ENCODE assay signal across 1 cellular context in the genomic region with DNA sequence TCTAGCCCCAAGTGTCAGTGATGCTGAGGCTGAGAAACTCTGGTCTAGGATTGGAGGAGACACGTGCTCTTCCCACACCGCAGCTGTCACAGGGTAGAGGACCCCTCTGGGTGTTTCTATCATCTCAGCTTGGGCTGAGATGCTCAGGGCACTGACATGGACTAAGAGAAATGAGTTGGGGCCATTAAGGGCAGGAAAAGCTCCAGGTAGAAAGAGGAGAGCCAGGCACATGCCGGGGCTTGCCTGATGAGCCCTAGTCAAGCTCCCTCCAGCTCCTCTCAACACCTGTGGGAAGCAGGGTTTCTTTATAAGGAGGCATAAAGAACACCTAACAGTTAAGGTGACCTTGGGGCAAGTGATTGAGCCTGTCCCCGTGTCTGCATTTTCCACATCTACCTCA.
TF ChIP-seq lines count a peak whose summit lies in the region.

No MANE protein-coding gene starts in this region.

TF ChIP-seq in GM23338, 12 proteins besides CTCF, POLR2A, EP300 and RAD21:
- TF ChIP-seq JUNB (IDR thresholded peaks at IDR 0.05; ENCODE audit: unreplicated experiment) (no peak), ZNF114 (CRISPR knock-in tag; IDR thresholded peaks at IDR 0.05) (no peak), STAT1 (IDR thresholded peaks at IDR 0.05; ENCODE audit: unreplicated experiment) (no peak), POLR2AphosphoS5 (IDR thresholded peaks at IDR 0.05; ENCODE audit: low read depth) (no peak), ZNF331 (CRISPR knock-in tag; IDR thresholded peaks at IDR 0.05; ENCODE audit: low read depth) (no peak), EZH2phosphoT487 (IDR thresholded peaks at IDR 0.05; ENCODE audit: unreplicated experiment) (no peak), CREB1 (CRISPR knock-in tag; IDR thresholded peaks at IDR 0.05; ENCODE audit: low read depth) (no peak), NANOG (IDR thresholded peaks at IDR 0.05; ENCODE audit: borderline replicate concordance) (no peak), EZH2 (IDR thresholded peaks at IDR 0.05; ENCODE audit: low read depth, unreplicated experiment) (no peak)
- TF ChIP-seq, protein P1, sequence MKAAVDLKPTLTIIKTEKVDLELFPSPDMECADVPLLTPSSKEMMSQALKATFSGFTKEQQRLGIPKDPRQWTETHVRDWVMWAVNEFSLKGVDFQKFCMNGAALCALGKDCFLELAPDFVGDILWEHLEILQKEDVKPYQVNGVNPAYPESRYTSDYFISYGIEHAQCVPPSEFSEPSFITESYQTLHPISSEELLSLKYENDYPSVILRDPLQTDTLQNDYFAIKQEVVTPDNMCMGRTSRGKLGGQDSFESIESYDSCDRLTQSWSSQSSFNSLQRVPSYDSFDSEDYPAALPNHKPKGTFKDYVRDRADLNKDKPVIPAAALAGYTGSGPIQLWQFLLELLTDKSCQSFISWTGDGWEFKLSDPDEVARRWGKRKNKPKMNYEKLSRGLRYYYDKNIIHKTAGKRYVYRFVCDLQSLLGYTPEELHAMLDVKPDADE (IDR thresholded peaks at IDR 0.05), result no peak
- TF ChIP-seq, protein P2, sequence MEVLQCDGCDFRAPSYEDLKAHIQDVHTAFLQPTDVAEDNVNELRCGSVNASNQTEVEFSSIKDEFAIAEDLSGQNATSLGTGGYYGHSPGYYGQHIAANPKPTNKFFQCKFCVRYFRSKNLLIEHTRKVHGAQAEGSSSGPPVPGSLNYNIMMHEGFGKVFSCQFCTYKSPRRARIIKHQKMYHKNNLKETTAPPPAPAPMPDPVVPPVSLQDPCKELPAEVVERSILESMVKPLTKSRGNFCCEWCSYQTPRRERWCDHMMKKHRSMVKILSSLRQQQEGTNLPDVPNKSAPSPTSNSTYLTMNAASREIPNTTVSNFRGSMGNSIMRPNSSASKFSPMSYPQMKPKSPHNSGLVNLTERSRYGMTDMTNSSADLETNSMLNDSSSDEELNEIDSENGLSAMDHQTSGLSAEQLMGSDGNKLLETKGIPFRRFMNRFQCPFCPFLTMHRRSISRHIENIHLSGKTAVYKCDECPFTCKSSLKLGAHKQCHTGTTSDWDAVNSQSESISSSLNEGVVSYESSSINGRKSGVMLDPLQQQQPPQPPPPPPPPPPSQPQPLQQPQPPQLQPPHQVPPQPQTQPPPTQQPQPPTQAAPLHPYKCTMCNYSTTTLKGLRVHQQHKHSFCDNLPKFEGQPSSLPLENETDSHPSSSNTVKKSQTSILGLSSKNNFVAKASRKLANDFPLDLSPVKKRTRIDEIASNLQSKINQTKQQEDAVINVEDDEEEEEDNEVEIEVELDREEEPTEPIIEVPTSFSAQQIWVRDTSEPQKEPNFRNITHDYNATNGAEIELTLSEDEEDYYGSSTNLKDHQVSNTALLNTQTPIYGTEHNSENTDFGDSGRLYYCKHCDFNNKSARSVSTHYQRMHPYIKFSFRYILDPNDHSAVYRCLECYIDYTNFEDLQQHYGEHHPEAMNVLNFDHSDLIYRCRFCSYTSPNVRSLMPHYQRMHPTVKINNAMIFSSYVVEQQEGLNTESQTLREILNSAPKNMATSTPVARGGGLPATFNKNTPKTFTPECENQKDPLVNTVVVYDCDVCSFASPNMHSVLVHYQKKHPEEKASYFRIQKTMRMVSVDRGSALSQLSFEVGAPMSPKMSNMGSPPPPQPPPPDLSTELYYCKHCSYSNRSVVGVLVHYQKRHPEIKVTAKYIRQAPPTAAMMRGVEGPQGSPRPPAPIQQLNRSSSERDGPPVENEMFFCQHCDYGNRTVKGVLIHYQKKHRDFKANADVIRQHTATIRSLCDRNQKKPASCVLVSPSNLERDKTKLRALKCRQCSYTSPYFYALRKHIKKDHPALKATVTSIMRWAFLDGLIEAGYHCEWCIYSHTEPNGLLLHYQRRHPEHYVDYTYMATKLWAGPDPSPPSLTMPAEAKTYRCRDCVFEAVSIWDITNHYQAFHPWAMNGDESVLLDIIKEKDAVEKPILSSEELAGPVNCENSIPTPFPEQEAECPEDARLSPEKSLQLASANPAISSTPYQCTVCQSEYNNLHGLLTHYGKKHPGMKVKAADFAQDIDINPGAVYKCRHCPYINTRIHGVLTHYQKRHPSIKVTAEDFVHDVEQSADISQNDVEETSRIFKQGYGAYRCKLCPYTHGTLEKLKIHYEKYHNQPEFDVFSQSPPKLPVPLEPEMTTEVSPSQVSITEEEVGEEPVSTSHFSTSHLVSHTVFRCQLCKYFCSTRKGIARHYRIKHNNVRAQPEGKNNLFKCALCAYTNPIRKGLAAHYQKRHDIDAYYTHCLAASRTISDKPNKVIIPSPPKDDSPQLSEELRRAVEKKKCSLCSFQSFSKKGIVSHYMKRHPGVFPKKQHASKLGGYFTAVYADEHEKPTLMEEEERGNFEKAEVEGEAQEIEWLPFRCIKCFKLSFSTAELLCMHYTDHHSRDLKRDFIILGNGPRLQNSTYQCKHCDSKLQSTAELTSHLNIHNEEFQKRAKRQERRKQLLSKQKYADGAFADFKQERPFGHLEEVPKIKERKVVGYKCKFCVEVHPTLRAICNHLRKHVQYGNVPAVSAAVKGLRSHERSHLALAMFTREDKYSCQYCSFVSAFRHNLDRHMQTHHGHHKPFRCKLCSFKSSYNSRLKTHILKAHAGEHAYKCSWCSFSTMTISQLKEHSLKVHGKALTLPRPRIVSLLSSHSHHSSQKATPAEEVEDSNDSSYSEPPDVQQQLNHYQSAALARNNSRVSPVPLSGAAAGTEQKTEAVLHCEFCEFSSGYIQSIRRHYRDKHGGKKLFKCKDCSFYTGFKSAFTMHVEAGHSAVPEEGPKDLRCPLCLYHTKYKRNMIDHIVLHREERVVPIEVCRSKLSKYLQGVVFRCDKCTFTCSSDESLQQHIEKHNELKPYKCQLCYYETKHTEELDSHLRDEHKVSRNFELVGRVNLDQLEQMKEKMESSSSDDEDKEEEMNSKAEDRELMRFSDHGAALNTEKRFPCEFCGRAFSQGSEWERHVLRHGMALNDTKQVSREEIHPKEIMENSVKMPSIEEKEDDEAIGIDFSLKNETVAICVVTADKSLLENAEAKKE (CRISPR knock-in tag; IDR thresholded peaks at IDR 0.05), result no peak
- TF ChIP-seq, protein P3, sequence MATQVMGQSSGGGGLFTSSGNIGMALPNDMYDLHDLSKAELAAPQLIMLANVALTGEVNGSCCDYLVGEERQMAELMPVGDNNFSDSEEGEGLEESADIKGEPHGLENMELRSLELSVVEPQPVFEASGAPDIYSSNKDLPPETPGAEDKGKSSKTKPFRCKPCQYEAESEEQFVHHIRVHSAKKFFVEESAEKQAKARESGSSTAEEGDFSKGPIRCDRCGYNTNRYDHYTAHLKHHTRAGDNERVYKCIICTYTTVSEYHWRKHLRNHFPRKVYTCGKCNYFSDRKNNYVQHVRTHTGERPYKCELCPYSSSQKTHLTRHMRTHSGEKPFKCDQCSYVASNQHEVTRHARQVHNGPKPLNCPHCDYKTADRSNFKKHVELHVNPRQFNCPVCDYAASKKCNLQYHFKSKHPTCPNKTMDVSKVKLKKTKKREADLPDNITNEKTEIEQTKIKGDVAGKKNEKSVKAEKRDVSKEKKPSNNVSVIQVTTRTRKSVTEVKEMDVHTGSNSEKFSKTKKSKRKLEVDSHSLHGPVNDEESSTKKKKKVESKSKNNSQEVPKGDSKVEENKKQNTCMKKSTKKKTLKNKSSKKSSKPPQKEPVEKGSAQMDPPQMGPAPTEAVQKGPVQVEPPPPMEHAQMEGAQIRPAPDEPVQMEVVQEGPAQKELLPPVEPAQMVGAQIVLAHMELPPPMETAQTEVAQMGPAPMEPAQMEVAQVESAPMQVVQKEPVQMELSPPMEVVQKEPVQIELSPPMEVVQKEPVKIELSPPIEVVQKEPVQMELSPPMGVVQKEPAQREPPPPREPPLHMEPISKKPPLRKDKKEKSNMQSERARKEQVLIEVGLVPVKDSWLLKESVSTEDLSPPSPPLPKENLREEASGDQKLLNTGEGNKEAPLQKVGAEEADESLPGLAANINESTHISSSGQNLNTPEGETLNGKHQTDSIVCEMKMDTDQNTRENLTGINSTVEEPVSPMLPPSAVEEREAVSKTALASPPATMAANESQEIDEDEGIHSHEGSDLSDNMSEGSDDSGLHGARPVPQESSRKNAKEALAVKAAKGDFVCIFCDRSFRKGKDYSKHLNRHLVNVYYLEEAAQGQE (IDR thresholded peaks at IDR 0.05; ENCODE audit: unreplicated experiment), result no peak
TF ChIP-seq in GM23338: peak in this region for 0.
